Comparison of ENCODE assay signal across 7 cellular contexts in genomic region chr2:96204836-96205235, GRCh38. TPM values are rescaled to one million over a fixed set of nuclear protein-coding genes. Genes with fewer than 3 reads are reported as not detected.
A peak's percentile ranks its signal among the peaks of the same experiment; 100 is the strongest.
DNase-seq lines count a peak whose midpoint lies in the region; ATAC-seq and TF ChIP-seq lines count a peak whose summit lies in the region.

No MANE protein-coding gene starts in this region.

- POLR2A ChIA-PET in activated CD8-positive, alpha-beta T cell treated with anti-CD3 and anti-CD28 coated beads for 36 hours (lab: Charles Lee) = interaction anchor here (0.9 to 1.3 kb wide), 2 partner anchors 12 to 58 kb away, joined by 3 to 4 read pairs; no protein-coding TSS in a partner anchor

- CTCF ChIA-PET in activated CD8-positive, alpha-beta T cell treated with anti-CD3 and anti-CD28 coated beads for 36 hours (lab: Charles Lee) = interaction anchor here (0.8 to 2.1 kb wide), 6 partner anchors 13 to 182 kb away, joined by 3 to 16 read pairs (median 4); no protein-coding TSS in a partner anchor

- H3K36me3 ChIP-seq in gastroesophageal sphincter = no peaks in the 10 kb centered on the region
- H3K36me3 ChIP-seq in ovary = no peaks in the 10 kb centered on the region

- peak overlapping the region; percentile 66 to 70 (median 68) for H3K27ac ChIP-seq in gastroesophageal sphincter
- H3K27ac ChIP-seq in skin epidermis = peak overlapping the region in 17 of 21 experiments; percentile 20 to 78 (median 67)
- no peak overlapping the region for H3K27ac ChIP-seq in ovary

- peak overlapping the region; percentile 87 for H3K27ac Mint-ChIP-seq in HFFc6
- H3K27ac Mint-ChIP-seq in activated CD8-positive, alpha-beta T cell treated with anti-CD3 and anti-CD28 coated beads for 36 hours = peak overlapping the region; percentile 74

- no peaks in the 10 kb centered on the region for H3K27me3 ChIP-seq in gastroesophageal sphincter
- H3K27me3 ChIP-seq in ovary = no peaks in the 10 kb centered on the region

- H3K36me3 Mint-ChIP-seq in HFFc6 (ENCODE audit: low read depth) = peaks cover 40% of the 10 kb centered on the region
- H3K36me3 Mint-ChIP-seq in activated CD8-positive, alpha-beta T cell treated with anti-CD3 and anti-CD28 coated beads for 36 hours (ENCODE audit: low read depth) = peaks cover 47% of the 10 kb centered on the region

- H3K4me3 ChIP-seq in gastroesophageal sphincter (no peak overlapping the region), skin epidermis (peak overlapping the region in 2 of 7 experiments; percentile 5 to 8), ovary (no peak overlapping the region)

- TF ChIP-seq CTCF in HFFc6 (IDR thresholded peaks at IDR 0.05) (no peak), gastroesophageal sphincter (IDR thresholded peaks at IDR 0.05) (no peak), ovary (IDR thresholded peaks at IDR 0.05) (no peak)
- TF ChIP-seq CTCF in activated CD8-positive, alpha-beta T cell treated with anti-CD3 and anti-CD28 coated beads for 36 hours (IDR thresholded peaks at IDR 0.05) = no peak

- H3K4me1 Mint-ChIP-seq in HFFc6 (ENCODE audit: low read depth) = peaks cover 73% of the 10 kb centered on the region
- peaks cover 66% of the 10 kb centered on the region for H3K4me1 Mint-ChIP-seq in activated CD8-positive, alpha-beta T cell treated with anti-CD3 and anti-CD28 coated beads for 36 hours (ENCODE audit: low read depth)

- TF ChIP-seq EP300 in gastroesophageal sphincter (IDR thresholded peaks at IDR 0.05) (no peak), ovary (IDR thresholded peaks at IDR 0.05) (no peak)

- ATAC-seq in activated CD8-positive, alpha-beta T cell treated with anti-CD3 and anti-CD28 coated beads for 36 hours = no peak
- no peak for ATAC-seq in gastroesophageal sphincter
- ATAC-seq in GM18517 (IDR thresholded peaks at IDR 0.05; ENCODE audit: unreplicated experiment) = no peak

- no peak for TF ChIP-seq POLR2A in gastroesophageal sphincter (IDR thresholded peaks at IDR 0.05)
- TF ChIP-seq POLR2A in ovary (IDR thresholded peaks at IDR 0.05) = no peak

- intact Hi-C loops in activated CD8-positive, alpha-beta T cell treated with anti-CD3 and anti-CD28 coated beads for 36 hours (cut with micrococcal nuclease) = loop anchor here (2.0 kb wide), 1 partner anchor 58 kb away; no protein-coding TSS in a partner anchor
- intact Hi-C loops in ovary (cut with DNase I) = loop anchor here in 2 of 4 donors (5.0 kb wide), 2 partner anchors 57 to 62 kb away; partner anchors contain the start of genes CIAO1 (in 1 of the 2) and TMEM127 (in 1 of the 2)

- peak overlapping the region; percentile 98 for H3K4me3 Mint-ChIP-seq in HFFc6
- H3K4me3 Mint-ChIP-seq in activated CD8-positive, alpha-beta T cell treated with anti-CD3 and anti-CD28 coated beads for 36 hours = peak overlapping the region; percentile 89

- peaks cover 4% of the 10 kb centered on the region; the same call in 1 of the 2 replicates for H3K9me3 Mint-ChIP-seq in HFFc6
- no peaks in the 10 kb centered on the region for H3K9me3 Mint-ChIP-seq in activated CD8-positive, alpha-beta T cell treated with anti-CD3 and anti-CD28 coated beads for 36 hours

- H3K27me3 Mint-ChIP-seq in HFFc6 (ENCODE audit: insufficient read depth) = no peaks in the 10 kb centered on the region
- H3K27me3 Mint-ChIP-seq in activated CD8-positive, alpha-beta T cell treated with anti-CD3 and anti-CD28 coated beads for 36 hours = no peaks in the 10 kb centered on the region

- DNase-seq in HFFc6 (no peak), ovary (no peak)
- DNase-seq in activated CD8-positive, alpha-beta T cell treated with anti-CD3 and anti-CD28 coated beads for 36 hours = no peak
- no peak for DNase-seq in stimulated activated CD4-positive, alpha-beta T cell treated with anti-CD3 and anti-CD28 coated beads, Interleukin-2, amount 100 ng/mL, for 24 hours

- H3K4me1 ChIP-seq in gastroesophageal sphincter (peaks cover 23 to 87% (median 49%) of the 10 kb centered on the region in 3 donors), ovary (ENCODE audit: insufficient read depth) (peaks cover 24% of the 10 kb centered on the region)

- no peaks in the 10 kb centered on the region for H3K9me3 ChIP-seq in gastroesophageal sphincter
- no peaks in the 10 kb centered on the region for H3K9me3 ChIP-seq in ovary

- WGBS in gastroesophageal sphincter (ENCODE audit: low coverage in 1 of 2), 2 donors = 20 to 33% methylated on average over 2 of the region's 2 CpGs
- 29 to 45% (median 34%) methylated on average over 2 of the region's 2 CpGs for WGBS in ovary, 3 donors

RNA-seq across cellular contexts. Expression of gene STARD7, which starts 3.8 kb away (rescaled TPM):
- 100 to 1,000 TPM; 167 to 195 (median 180) TPM for total RNA-seq in HFFc6 (2021; fragmentation: NEBNext Ultra II Directional; extraction: Animal tissue kit (Norgen Biotek cat#: 25700))
- total RNA-seq in activated CD8-positive, alpha-beta T cell treated with anti-CD3 and anti-CD28 coated beads for 36 hours = 100 to 1,000 TPM; 145 to 149 TPM
- total RNA-seq in gastroesophageal sphincter = 100 to 1,000 TPM in 3 of 4 donors, 10 to 100 TPM in 1; 93.4 to 122 (median 107) TPM
- 10 to 100 TPM; 40.3 to 90.9 (median 80.4) TPM for total RNA-seq in ovary
- polyA plus RNA-seq in ovary = 10 to 100 TPM; 32.7 to 73.8 TPM

RNA-seq across cellular contexts. Expression of gene DUSP2, which starts 59.6 kb away (rescaled TPM):
- total RNA-seq in HFFc6 (2021; fragmentation: NEBNext Ultra II Directional; extraction: Animal tissue kit (Norgen Biotek cat#: 25700)) = 10 to 100 TPM; 10.1 to 17.9 (median 11.5) TPM
- total RNA-seq in activated CD8-positive, alpha-beta T cell treated with anti-CD3 and anti-CD28 coated beads for 36 hours = 100 to 1,000 TPM; 311 to 313 TPM
- total RNA-seq in gastroesophageal sphincter (1 to 10 TPM in 1 of 4 donors, under 1 TPM in 2, not detected in 1; 0.23 to 5.4 (median 0.40) TPM), ovary (100 to 1,000 TPM in 1 of 7 donors, 10 to 100 TPM in 2, 1 to 10 TPM in 4; 1.4 to 111 (median 3.6) TPM)
- 1 to 10 TPM in 1 of 2 donors, under 1 TPM in 1; 0.52 to 2.0 TPM for polyA plus RNA-seq in ovary

Comparison
In these comparisons a context has a peak if more than half of its experiments do, and no peak if none do; other contexts are left out.
1. H3K27ac ChIP-seq: peak in gastroesophageal sphincter (4 of 4) and skin epidermis (17 of 21); none in ovary (0 of 2).